8 cellular contexts compared by ENCODE assay signal in the genomic region with DNA sequence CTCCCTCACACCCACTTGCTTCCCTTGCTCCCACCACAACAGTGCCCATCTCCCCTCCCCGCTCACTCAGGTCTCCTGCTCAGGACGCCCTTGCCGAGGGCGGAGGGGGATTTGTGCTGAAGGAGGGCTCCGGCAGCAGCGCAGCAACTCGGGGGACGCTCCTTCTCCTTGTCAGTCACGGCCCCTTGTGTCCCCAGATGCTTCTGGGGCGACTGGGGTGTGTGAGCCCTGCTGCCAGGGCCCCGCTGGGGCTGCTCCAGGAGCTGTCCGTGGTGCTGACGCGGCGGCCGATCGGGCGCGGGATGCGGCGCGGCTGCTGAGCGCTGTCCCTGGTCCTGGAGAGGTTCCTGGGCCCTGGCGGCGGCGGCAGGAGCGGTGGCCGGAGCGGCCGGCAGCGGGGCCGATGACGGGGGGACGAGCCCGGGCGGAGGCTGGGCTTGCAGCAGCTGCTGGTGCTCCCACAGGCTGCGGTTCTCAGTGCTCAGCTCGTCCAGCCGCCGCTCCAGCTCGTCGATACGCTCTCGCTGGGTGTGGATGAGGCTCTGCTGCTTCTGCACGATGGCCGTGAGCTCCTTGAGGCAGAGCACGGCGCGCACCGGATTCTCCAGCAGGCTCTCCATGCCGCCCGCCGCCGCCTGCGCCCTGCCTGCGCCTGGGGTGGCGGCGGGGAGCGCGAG.
A peak's percentile ranks its signal among the peaks of the same experiment; 100 is the strongest.
DNase-seq lines count a peak whose midpoint lies in the region; ATAC-seq, FAIRE-seq and TF ChIP-seq lines count a peak whose summit lies in the region.
"Not testable (repeated sequence)": the region's sequence is repeated elsewhere in the genome, so short reads cannot be mapped to it uniquely, and the experiment has no call there.

No MANE protein-coding gene starts in this region.

- not testable (repeated sequence) for H3K4me1 Mint-ChIP-seq in progenitor cell of endocrine pancreas (ENCODE audit: low read depth)

- DNase-seq in AG10803 (ENCODE audit: low read depth), result peak; percentile 13
- peak; percentile 37 for DNase-seq in KBM-7
- DNase-seq in astrocyte of the cerebellum (ENCODE audit: low read depth), result peak; percentile 4
- peak; percentile 4 for DNase-seq in fibroblast of the aortic adventitia (ENCODE audit: low read depth)
- DNase-seq in HepG2 (ENCODE audit: low spot score), result not testable (repeated sequence)
- DNase-seq in progenitor cell of endocrine pancreas (ENCODE audit: low spot score, unreplicated experiment), result peak; percentile 50

- TF ChIP-seq POLR2A in HepG2 (IDR thresholded peaks at IDR 0.05; ENCODE audit: insufficient read depth in 1 of 2, low read depth in 2 of 2, low read length in 2 of 2), result not testable (repeated sequence)

- H3K4me3 Mint-ChIP-seq in progenitor cell of endocrine pancreas (ENCODE audit: low read depth), result not testable (repeated sequence)

- not testable (repeated sequence) for H4K20me1 ChIP-seq in HepG2 (ENCODE audit: insufficient read depth, low read length)

- peaks cover 48% of the 10 kb centered on the region for H3K27me3 Mint-ChIP-seq in progenitor cell of endocrine pancreas

- H3K9me3 Mint-ChIP-seq in progenitor cell of endocrine pancreas (ENCODE audit: low read depth), result not testable (repeated sequence)

- ATAC-seq in GM21526 (IDR thresholded peaks at IDR 0.05; ENCODE audit: low FRiP score, unreplicated experiment) (peak; percentile 69), SK-N-SH treated with all-trans-retinoic acid at 6 μM for 48 hours (peak; percentile 99), HepG2 (peak; percentile 99)

- H3K36me3 ChIP-seq in HepG2 (replicated peaks in 1 of 2; ENCODE audit: control insufficient read depth in 1 of 2, insufficient read depth in 2 of 2, low read length in 2 of 2), result not testable (repeated sequence)

- H2AFZ ChIP-seq in HepG2 (ENCODE audit: low read length), result not testable (repeated sequence)

- in situ Hi-C loops in KBM-7 (cut with MboI; ENCODE audit: low pct_unique_long_range_greater_than_20kb, low sequenced_read_pairs); astrocyte of the cerebellum (cut with HindIII; ENCODE audit: low sequenced_read_pairs); HepG2 (cut with HindIII; ENCODE audit: extremely low pct_ligation_motif_present, low pct_unique_long_range_greater_than_20kb): not testable (repeated sequence)

- CTCF ChIA-PET in HepG2 (lab: Yijun Ruan, JAX; ENCODE audit: low intra/inter-chr PET ratio, low total read pairs), result not testable (repeated sequence)

- intact Hi-C loops in HepG2 (cut with micrococcal nuclease; ENCODE audit: unreplicated experiment), result not testable (repeated sequence)

- H3K9ac ChIP-seq in HepG2 (ENCODE audit: insufficient read depth, low read depth, low read length), result not testable (repeated sequence)

- not testable (repeated sequence) for H3K4me3 ChIP-seq in AG10803 (ENCODE audit: low read length); astrocyte of the cerebellum (ENCODE audit: low read depth, low read length); fibroblast of the aortic adventitia (ENCODE audit: low read depth, low read length); HepG2 (replicated peaks in 1 of 3; ENCODE audit: insufficient read depth in 1 of 3, low read depth in 2 of 3, low read length in 3 of 3)

- not testable (repeated sequence) for TF ChIP-seq EP300 in HepG2 (IDR thresholded peaks at IDR 0.05; ENCODE audit: low read depth in 2 of 2, low read length in 2 of 2); HepG2 (CRISPR knock-in tag; IDR thresholded peaks at IDR 0.05; ENCODE audit: borderline replicate concordance)

- H3K9me3 ChIP-seq in HepG2 (ENCODE audit: low read length), result not testable (repeated sequence)

- not testable (repeated sequence) for BruUV-seq in HepG2 (replicated peaks; lab: Mats Ljungman, UMichigan)

- 23% methylated on average over 11 of the region's 60 CpGs for WGBS in HepG2 (ENCODE audit: low lambda C conversion rate)

- peak; percentile 73 for FAIRE-seq in HepG2 (lab: Jason Lieb, UNC)

- H3K36me3 Mint-ChIP-seq in progenitor cell of endocrine pancreas (ENCODE audit: insufficient read depth), result not testable (repeated sequence)

- H3K27me3 ChIP-seq in HepG2 (ENCODE audit: control insufficient read depth in 1 of 2, insufficient read depth in 2 of 2, low read length in 2 of 2), result not testable (repeated sequence)

- not testable (repeated sequence) for H3K4me2 ChIP-seq in HepG2 (ENCODE audit: low read depth, low read length)

- TF ChIP-seq RAD21 in HepG2 (CRISPR knock-in tag; IDR thresholded peaks at IDR 0.05), result not testable (repeated sequence)

- H3K4me1 ChIP-seq in HepG2 (ENCODE audit: insufficient read depth, low read length), result not testable (repeated sequence)

- POLR2A ChIA-PET in HepG2 (lab: Yijun Ruan, JAX), result not testable (repeated sequence)

- not testable (repeated sequence) for H3K79me2 ChIP-seq in HepG2 (ENCODE audit: insufficient read depth, low read length)

- not testable (repeated sequence) for H3K27ac Mint-ChIP-seq in progenitor cell of endocrine pancreas

- H3K27ac ChIP-seq in HepG2 (ENCODE audit: extremely low read length, insufficient read depth, low read length), result not testable (repeated sequence)

- TF ChIP-seq CTCF in AG10803 (conservative IDR thresholded peaks at IDR 0.05; ENCODE audit: low read length); astrocyte of the cerebellum (IDR thresholded peaks at IDR 0.05; ENCODE audit: low read depth, low read length, missing control alignments); fibroblast of the aortic adventitia (IDR thresholded peaks at IDR 0.05; ENCODE audit: insufficient read depth, low read length); HepG2 (CRISPR knock-in tag; IDR thresholded peaks at IDR 0.05); progenitor cell of endocrine pancreas (IDR thresholded peaks at IDR 0.05; ENCODE audit: unreplicated experiment): not testable (repeated sequence)

TF ChIP-seq in HepG2, 621 proteins besides CTCF, POLR2A, EP300 and RAD21 (continues in another document):
- peak; percentile 94; the same call in 1 of the 2 replicates for TF ChIP-seq KLF15 (CRISPR knock-in tag; IDR thresholded peaks at IDR 0.05; ENCODE audit: borderline replicate concordance)
- 0 out of 2 replicates have a peak, but pooled peaks have one; percentile 38 for TF ChIP-seq ZNF549 (CRISPR knock-in tag; IDR thresholded peaks at IDR 0.05)
- 0 out of 2 replicates have a peak, but pooled peaks have one; percentile 43 for TF ChIP-seq ZFY (CRISPR knock-in tag; IDR thresholded peaks at IDR 0.05)
- TF ChIP-seq NCOA2 (CRISPR knock-in tag; IDR thresholded peaks at IDR 0.05), result peak; percentile 65; the same call in 1 of the 2 replicates
- peak; percentile 69 for TF ChIP-seq ELF3 (CRISPR knock-in tag; IDR thresholded peaks at IDR 0.05)
- TF ChIP-seq, protein P1, sequence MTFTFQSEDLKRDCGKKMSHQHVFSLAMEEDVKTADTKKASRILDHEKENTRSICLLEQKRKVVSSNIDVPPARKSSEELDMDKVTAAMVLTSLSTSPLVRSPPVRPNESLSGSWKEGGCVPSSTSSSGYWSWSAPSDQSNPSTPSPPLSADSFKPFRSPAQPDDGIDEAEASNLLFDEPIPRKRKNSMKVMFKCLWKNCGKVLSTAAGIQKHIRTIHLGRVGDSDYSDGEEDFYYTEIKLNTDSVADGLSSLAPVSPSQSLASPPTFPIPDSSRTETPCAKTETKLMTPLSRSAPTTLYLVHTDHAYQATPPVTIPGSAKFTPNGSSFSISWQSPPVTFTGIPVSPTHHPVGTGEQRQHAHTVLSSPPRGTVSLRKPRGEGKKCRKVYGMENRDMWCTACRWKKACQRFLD (CRISPR knock-in tag; IDR thresholded peaks at IDR 0.05; ENCODE audit: borderline replicate concordance), result peak; percentile 99
- TF ChIP-seq KLF16 (CRISPR knock-in tag; IDR thresholded peaks at IDR 0.05), result peak in 1 of 2 experiments; percentile 91; a peak in 2 of 4 replicates
- peak; percentile 86 for TF ChIP-seq MTF1 (CRISPR knock-in tag; IDR thresholded peaks at IDR 0.05)
- TF ChIP-seq, protein P2, sequence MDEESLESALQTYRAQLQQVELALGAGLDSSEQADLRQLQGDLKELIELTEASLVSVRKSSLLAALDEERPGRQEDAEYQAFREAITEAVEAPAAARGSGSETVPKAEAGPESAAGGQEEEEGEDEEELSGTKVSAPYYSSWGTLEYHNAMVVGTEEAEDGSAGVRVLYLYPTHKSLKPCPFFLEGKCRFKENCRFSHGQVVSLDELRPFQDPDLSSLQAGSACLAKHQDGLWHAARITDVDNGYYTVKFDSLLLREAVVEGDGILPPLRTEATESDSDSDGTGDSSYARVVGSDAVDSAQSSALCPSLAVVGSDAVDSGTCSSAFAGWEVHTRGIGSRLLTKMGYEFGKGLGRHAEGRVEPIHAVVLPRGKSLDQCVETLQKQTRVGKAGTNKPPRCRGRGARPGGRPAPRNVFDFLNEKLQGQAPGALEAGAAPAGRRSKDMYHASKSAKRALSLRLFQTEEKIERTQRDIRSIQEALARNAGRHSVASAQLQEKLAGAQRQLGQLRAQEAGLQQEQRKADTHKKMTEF (CRISPR knock-in tag; IDR thresholded peaks at IDR 0.05), result peak; percentile 90; the same call in 1 of the 2 replicates
- TF ChIP-seq NKX3-1 (CRISPR knock-in tag; IDR thresholded peaks at IDR 0.05), result peak; percentile 94
- TF ChIP-seq, protein P3, sequence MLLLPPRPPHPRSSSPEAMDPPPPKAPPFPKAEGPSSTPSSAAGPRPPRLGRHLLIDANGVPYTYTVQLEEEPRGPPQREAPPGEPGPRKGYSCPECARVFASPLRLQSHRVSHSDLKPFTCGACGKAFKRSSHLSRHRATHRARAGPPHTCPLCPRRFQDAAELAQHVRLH (CRISPR knock-in tag; IDR thresholded peaks at IDR 0.05; ENCODE audit: borderline replicate concordance, low read depth), result peak; percentile 95
- TF ChIP-seq, protein P4, sequence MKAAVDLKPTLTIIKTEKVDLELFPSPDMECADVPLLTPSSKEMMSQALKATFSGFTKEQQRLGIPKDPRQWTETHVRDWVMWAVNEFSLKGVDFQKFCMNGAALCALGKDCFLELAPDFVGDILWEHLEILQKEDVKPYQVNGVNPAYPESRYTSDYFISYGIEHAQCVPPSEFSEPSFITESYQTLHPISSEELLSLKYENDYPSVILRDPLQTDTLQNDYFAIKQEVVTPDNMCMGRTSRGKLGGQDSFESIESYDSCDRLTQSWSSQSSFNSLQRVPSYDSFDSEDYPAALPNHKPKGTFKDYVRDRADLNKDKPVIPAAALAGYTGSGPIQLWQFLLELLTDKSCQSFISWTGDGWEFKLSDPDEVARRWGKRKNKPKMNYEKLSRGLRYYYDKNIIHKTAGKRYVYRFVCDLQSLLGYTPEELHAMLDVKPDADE (CRISPR knock-in tag; IDR thresholded peaks at IDR 0.05), result 0 out of 2 replicates have a peak, but pooled peaks have one; percentile 69
